31 cellular contexts compared by ENCODE assay signal in the genomic region with DNA sequence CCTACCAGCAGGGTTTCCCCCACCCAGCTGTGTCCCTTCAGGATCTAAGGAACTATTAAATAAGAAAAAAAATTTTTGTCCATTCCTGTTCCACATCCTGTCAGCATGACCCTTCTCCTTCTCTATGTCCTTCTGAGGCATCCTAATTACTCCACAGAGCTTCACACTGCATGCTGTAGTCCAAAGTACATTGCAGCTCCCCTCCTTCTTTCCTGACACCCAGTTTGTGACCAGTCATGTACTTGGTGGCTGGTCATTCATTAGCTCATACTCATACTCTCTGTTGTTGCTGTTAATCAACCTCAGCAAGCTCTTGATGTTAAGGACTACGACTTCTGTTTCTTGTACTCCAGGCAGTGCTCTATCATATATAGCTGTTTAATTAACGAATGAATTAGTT. TPM values are rescaled to one million over a fixed set of nuclear protein-coding genes. Genes with fewer than 3 reads are reported as not detected.
"Had no signal": no experiment of that assay in that cellular context is flagged by ENCODE, and none has a peak within 500 bp of the region (broad histone marks: within the 10 kb centered on the region; RNA-seq: fewer than 3 reads in every experiment).

No MANE protein-coding gene starts in this region.

- ATAC-seq: activated CD4-positive, alpha-beta T cell treated with anti-CD3 and anti-CD28 coated beads for 36 hours; activated CD8-positive, alpha-beta T cell treated with anti-CD3 and anti-CD28 coated beads, Interleukin-2, amount 10 ng/mL, durations not matched to agents 7 days and 5 days; activated naive CD4-positive, alpha-beta T cell treated with anti-CD3 and anti-CD28 coated beads, Interleukin-2, amount 50 U/mL, for 72 hours; activated T-cell treated with anti-CD3 and anti-CD28 coated beads, Interleukin-2, amount 50 U/mL, for 4 hours; PC-3 had no signal

- DNase-seq: activated CD4-positive, alpha-beta T cell treated with anti-CD3 and anti-CD28 coated beads for 36 hours; activated CD4-positive, alpha-beta T cell treated with anti-CD3 and anti-CD28 coated beads, Interleukin-2, amount 10 ng/mL, durations not matched to agents 7 days and 5 days; activated CD4-positive, alpha-beta T cell treated with anti-CD3 and anti-CD28 coated beads, Interleukin-2, amount 50 U/mL, for 48 hours; activated CD8-positive, alpha-beta T cell treated with anti-CD3 and anti-CD28 coated beads, Interleukin-2, amount 10 ng/mL, durations not matched to agents 7 days and 5 days; activated gamma-delta T cell treated with Interleukin-2 at 50 U/mL for 16 hours; activated naive CD4-positive, alpha-beta T cell treated with anti-CD3 and anti-CD28 coated beads for 36 hours; activated T-cell treated with anti-CD3 and anti-CD28 coated beads, Interleukin-2, amount 50 U/mL, for 4 hours; adrenal gland; anterior cingulate cortex; caudate nucleus; cerebellar nuclear complex; MM.1S; MV-4-11; NCI-H1092; NCI-H1436 treated with DMSO at 0.1 percent for 48 hours; NCI-H1694 treated with DMSO at 0.1 percent for 48 hours; NCI-H2029; NCI-H510A; NCI-H526; NCI-H748 treated with DMSO at 0.1 percent for 48 hours; NK-92 treated with Interleukin-12 subunit alpha and Interleukin-12 subunit beta, amount 100 ng/mL, for 24 hours; PC-3; Peyer's patch; RPMI8226; SHP77 treated with DMSO at 0.1 percent for 48 hours; SK-N-SH had no signal

- H3K27ac ChIP-seq: adrenal gland, Peyer's patch, SJSA1 had no signal

- H3K4me3 ChIP-seq: adrenal gland, Peyer's patch, SJSA1 had no signal

- H3K27me3 ChIP-seq: adrenal gland, Peyer's patch, SJSA1 had no signal

- H3K36me3 ChIP-seq: adrenal gland, Peyer's patch, SJSA1 had no signal

- FAIRE-seq: bronchial epithelial cell, TTC549 had no signal

- H3K9me3 ChIP-seq: adrenal gland, Peyer's patch, SJSA1, SK-N-SH had no signal

RNA-seq across cellular contexts. Expression of a gene that starts 2.4 kb away (rescaled TPM):
- total RNA-seq: activated CD4-positive, alpha-beta T cell treated with anti-CD3 and anti-CD28 coated beads, Interleukin-2, amount 10 ng/mL, durations not matched to agents 7 days and 5 days; activated CD8-positive, alpha-beta T cell treated with anti-CD3 and anti-CD28 coated beads, Interleukin-2, amount 10 ng/mL, durations not matched to agents 7 days and 5 days; activated naive CD4-positive, alpha-beta T cell treated with anti-CD3 and anti-CD28 coated beads for 36 hours; activated naive CD4-positive, alpha-beta T cell treated with anti-CD3 and anti-CD28 coated beads, Interleukin-2, amount 50 U/mL, for 72 hours; activated T-helper 1 cell treated with anti-CD3 and anti-CD28 coated beads, Interleukin-12 subunit alpha, Interleukin-12 subunit beta, Interleukin-2, Interleukin-4 antibody, amounts not matched to agents 30 ng/mL and 10 ng/mL and 1 ng/mL, durations not matched to agents 14 hours and 24 hours and 36 hours had no signal
